In genomic region chr7:148975896-148976295, GRCh38 we compare ENCODE assay signal across 2 cellular contexts.
TF ChIP-seq lines count a peak whose summit lies in the region.

No MANE protein-coding gene starts in this region.

TF ChIP-seq in HepG2, 621 proteins besides CTCF, POLR2A, EP300 and RAD21:
- TF ChIP-seq KLF15 (CRISPR knock-in tag; IDR thresholded peaks at IDR 0.05; ENCODE audit: borderline replicate concordance) (no peak), HCFC1 (IDR thresholded peaks at IDR 0.05; ENCODE audit: low read depth, low read length) (peak; percentile 52; the same call in 1 of the 2 replicates), GABPA (IDR thresholded peaks at IDR 0.05; ENCODE audit: low read depth, low read length) (no peak), GABPA (CRISPR knock-in tag; IDR thresholded peaks at IDR 0.05; ENCODE audit: low read depth) (0 out of 2 replicates have a peak, but pooled peaks have one; percentile 18), ZNF143 (CRISPR knock-in tag; IDR thresholded peaks at IDR 0.05) (peak; percentile 81), TEAD2 (CRISPR knock-in tag; IDR thresholded peaks at IDR 0.05) (no peak), ZFX (CRISPR knock-in tag; IDR thresholded peaks at IDR 0.05; ENCODE audit: low read depth) (0 out of 2 replicates have a peak, but pooled peaks have one; percentile 26), THAP11 (CRISPR knock-in tag; IDR thresholded peaks at IDR 0.05) (peak; percentile 93), NR2C2 (CRISPR knock-in tag; IDR thresholded peaks at IDR 0.05; ENCODE audit: borderline replicate concordance) (0 out of 2 replicates have a peak, but pooled peaks have one; percentile 23), ZNF207 (IDR thresholded peaks at IDR 0.05; ENCODE audit: borderline replicate concordance) (no peak)
TF ChIP-seq in HepG2: peak in this region for 6.

TF ChIP-seq in H1, 55 proteins besides CTCF, POLR2A, EP300 and RAD21:
- TF ChIP-seq SIX5 (IDR thresholded peaks at IDR 0.05; ENCODE audit: low read depth, low read length): peak; percentile 34
- TF ChIP-seq ATF3 (IDR thresholded peaks at IDR 0.05; ENCODE audit: insufficient read depth, low read depth, low read length): no peak
- no peak for TF ChIP-seq SUZ12 (IDR thresholded peaks at IDR 0.05; ENCODE audit: low read length)
- no peak for TF ChIP-seq SP1 (IDR thresholded peaks at IDR 0.05; ENCODE audit: low read depth, low read length)
- no peak for TF ChIP-seq USF2 (IDR thresholded peaks at IDR 0.05; ENCODE audit: low read length)
TF ChIP-seq in H1: peak in this region for 1.
